In the genomic region with DNA sequence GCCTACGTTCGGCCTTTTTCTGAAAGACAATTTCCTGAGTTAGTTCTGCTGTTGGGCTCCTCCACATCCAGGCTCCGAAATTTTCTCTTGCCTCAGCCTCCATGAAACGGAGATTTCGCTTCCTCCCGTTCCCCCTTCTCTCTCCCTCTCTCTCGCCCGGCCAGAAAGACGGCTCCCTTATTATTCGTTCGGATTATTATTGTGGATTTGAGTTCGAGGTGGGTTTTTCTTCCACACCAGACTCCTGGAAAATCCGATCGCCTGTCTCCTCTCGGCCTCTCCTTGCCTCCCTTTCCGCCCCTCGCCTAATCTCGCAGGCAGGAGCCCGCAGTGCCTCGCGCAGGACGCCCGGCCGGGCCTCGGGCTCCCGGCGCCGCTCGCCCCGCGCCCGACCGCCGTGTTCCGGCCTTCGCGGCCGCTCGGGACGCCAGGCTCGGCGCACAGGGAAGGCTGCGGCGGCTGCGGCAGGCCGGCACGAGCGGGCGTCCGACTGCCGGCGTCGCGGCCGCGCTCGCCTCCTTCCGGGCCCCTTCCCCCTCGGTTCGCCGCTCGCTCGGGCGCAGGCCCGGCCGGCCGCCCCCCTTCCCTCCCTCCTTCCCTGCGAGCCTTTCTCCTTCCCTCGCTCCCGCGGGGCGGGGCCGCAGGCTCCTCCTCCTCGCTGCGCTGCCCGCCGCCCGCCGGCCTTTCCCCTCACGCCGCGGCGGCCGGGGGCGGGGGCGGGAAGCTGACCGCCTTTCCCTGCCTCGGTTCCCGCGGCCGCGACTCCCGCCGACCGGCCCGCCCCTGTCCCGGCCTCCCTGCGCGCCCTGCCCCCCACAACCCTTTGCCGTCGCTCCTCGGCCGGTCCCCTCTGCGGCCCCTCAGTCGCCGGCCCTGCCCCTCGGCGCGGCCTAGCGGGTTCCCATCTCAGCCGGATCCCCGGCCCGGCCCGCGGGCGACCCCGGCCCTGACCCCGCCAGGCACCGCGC, we compare ENCODE assay signal across 8 cellular contexts. TPM values are rescaled to one million over a fixed set of nuclear protein-coding genes. Genes with fewer than 3 reads are reported as not detected.
DNase-seq lines count a peak whose midpoint lies in the region; ATAC-seq and TF ChIP-seq lines count a peak whose summit lies in the region.

A gene with protein sequence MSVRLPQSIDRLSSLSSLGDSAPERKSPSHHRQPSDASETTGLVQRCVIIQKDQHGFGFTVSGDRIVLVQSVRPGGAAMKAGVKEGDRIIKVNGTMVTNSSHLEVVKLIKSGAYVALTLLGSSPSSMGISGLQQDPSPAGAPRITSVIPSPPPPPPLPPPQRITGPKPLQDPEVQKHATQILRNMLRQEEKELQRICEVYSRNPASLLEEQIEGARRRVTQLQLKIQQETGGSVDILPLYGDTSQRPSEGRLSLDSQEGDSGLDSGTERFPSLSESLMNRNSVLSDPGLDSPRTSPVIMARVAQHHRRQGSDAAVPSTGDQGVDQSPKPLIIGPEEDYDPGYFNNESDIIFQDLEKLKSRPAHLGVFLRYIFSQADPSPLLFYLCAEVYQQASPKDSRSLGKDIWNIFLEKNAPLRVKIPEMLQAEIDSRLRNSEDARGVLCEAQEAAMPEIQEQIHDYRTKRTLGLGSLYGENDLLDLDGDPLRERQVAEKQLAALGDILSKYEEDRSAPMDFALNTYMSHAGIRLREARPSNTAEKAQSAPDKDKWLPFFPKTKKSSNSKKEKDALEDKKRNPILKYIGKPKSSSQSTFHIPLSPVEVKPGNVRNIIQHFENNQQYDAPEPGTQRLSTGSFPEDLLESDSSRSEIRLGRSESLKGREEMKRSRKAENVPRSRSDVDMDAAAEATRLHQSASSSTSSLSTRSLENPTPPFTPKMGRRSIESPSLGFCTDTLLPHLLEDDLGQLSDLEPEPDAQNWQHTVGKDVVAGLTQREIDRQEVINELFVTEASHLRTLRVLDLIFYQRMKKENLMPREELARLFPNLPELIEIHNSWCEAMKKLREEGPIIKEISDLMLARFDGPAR (N-terminal part only) (minus strand): TSS at position 492 of the 968 bp plus-strand sequence. CDS start 1,412 bp downstream, outside the sequence.

- peak within 1 kb of the TSS; percentile 39 to 92 (median 69) for H3K4me3 ChIP-seq in heart left ventricle

- peaks cover 0 to 4% (median 0%) of the 10 kb centered on the region in 9 donors for H3K27me3 ChIP-seq in heart left ventricle

- TF ChIP-seq CTCF in GM20000 (IDR thresholded peaks at IDR 0.05; ENCODE audit: extremely low read depth, missing control alignments) (no peak), heart left ventricle (IDR thresholded peaks at IDR 0.05) (no peak), omental fat pad (IDR thresholded peaks at IDR 0.05) (no peak)

- intact Hi-C loops in heart left ventricle (cut with DNase I) = loop anchor here in 2 of 10 donors (10.0 kb wide), 1 partner anchor 61 kb away; no protein-coding TSS in a partner anchor

- peak in 1 of 2 donors; percentile 66 for TF ChIP-seq POLR2A in heart left ventricle (IDR thresholded peaks at IDR 0.05)

- 0 to 1% (median 0%) methylated on average over 66 to 120 of the region's 120 CpGs for WGBS in heart left ventricle, 4 donors

- peak; percentile 90 to 98 (median 98) for ATAC-seq in heart left ventricle
- peak; percentile 100 for ATAC-seq in omental fat pad (ENCODE audit: low FRiP score)

- H3K27ac ChIP-seq in angular gyrus (ENCODE audit: low read depth, low read length) (peak within 1 kb of the TSS; percentile 66), heart left ventricle (peak within 1 kb of the TSS; percentile 76 to 94 (median 90))

- peaks cover 3 to 49% (median 44%) of the 10 kb centered on the region in 12 donors for H3K4me1 ChIP-seq in heart left ventricle

- H3K36me3 ChIP-seq in heart left ventricle = no peaks in the 10 kb centered on the region

- DNase-seq in D341Med (ENCODE audit: low spot score) (peak; percentile 98), GM20000 (ENCODE audit: low spot score) (peak; percentile 90), LoVo (ENCODE audit: low spot score) (peak; percentile 89), RPMI7951 (ENCODE audit: low read depth) (peak; percentile 87), heart left ventricle (peak; percentile 93 to 95 (median 94)), omental fat pad (ENCODE audit: low spot score) (peak; percentile 40), OCI-M2 (lab: John Stamatoyannopoulos, UW; ENCODE audit: unreplicated experiment) (no peak)

- no peaks in the 10 kb centered on the region for H3K9me3 ChIP-seq in heart left ventricle

RNA-seq across cellular contexts. Expression of the gene that starts here (rescaled TPM):
- 11.4 and 12.5 TPM in 2 replicates for total RNA-seq in RPMI7951 (2014; rRNA removed; shearing (Covaris generic))
- 10 to 100 TPM; 22.0 to 44.1 (median 32.4) TPM for total RNA-seq in heart left ventricle
- polyA plus RNA-seq in heart left ventricle = 10 to 100 TPM; 12.2 to 22.0 TPM
- 10 to 100 TPM; 26.4 to 46.5 (median 35.6) TPM for total RNA-seq in omental fat pad
